20 cellular contexts compared by ENCODE assay signal in genomic region chr11:125957623-125958330, GRCh38. TPM values are rescaled to one million over a fixed set of nuclear protein-coding genes. Genes with fewer than 3 reads are reported as not detected.
DNase-seq lines count a peak whose midpoint lies in the region; ATAC-seq and TF ChIP-seq lines count a peak whose summit lies in the region.
"Had no signal": no experiment of that assay in that cellular context is flagged by ENCODE, and none has a peak within 500 bp of the region (broad histone marks: within the 10 kb centered on the region; RNA-seq: fewer than 3 reads in every experiment).

No MANE protein-coding gene starts in this region.

- no peak overlapping the region for H3K27ac Mint-ChIP-seq in activated T-cell treated with anti-CD3 and anti-CD28 coated beads, Interleukin-2, amount 50 U/mL, for 72 hours
- peak overlapping the region; percentile 2 for H3K27ac Mint-ChIP-seq in central memory CD8-positive, alpha-beta T cell (ENCODE audit: low read depth)
- H3K27ac Mint-ChIP-seq in HFFc6, result no peak overlapping the region
- no peak overlapping the region for H3K27ac Mint-ChIP-seq in CD8-positive, alpha-beta T cell

- TF ChIP-seq CTCF in Panc1 (IDR thresholded peaks at IDR 0.05) (no peak), HFFc6 (IDR thresholded peaks at IDR 0.05) (no peak)
- TF ChIP-seq CTCF in CD8-positive, alpha-beta T cell (IDR thresholded peaks at IDR 0.05), result no peak

- BruUV-seq in Panc1 (replicated peaks; lab: Mats Ljungman, UMichigan), result no TSS peak

- no peaks in the 10 kb centered on the region for H3K27me3 Mint-ChIP-seq in activated T-cell treated with anti-CD3 and anti-CD28 coated beads, Interleukin-2, amount 50 U/mL, for 72 hours (ENCODE audit: low read depth)
- peaks cover 15% of the 10 kb centered on the region for H3K27me3 Mint-ChIP-seq in central memory CD8-positive, alpha-beta T cell
- H3K27me3 Mint-ChIP-seq in HFFc6 (ENCODE audit: insufficient read depth), result peaks cover 22% of the 10 kb centered on the region
- H3K27me3 Mint-ChIP-seq in CD8-positive, alpha-beta T cell (ENCODE audit: low read depth), result no peaks in the 10 kb centered on the region

- CTCF ChIA-PET in Panc1 (lab: Charles Lee), result no interaction called here
- CTCF ChIA-PET in CD8-positive, alpha-beta T cell (lab: Charles Lee), result interaction anchor here (1.0 kb wide), 1 partner anchor 15 kb away, joined by 3 read pairs; no protein-coding TSS in a partner anchor

- POLR2A ChIA-PET in Panc1 (lab: Charles Lee), result no interaction called here
- POLR2A ChIA-PET in CD8-positive, alpha-beta T cell (lab: Charles Lee), result no interaction called here

- peaks cover 19% of the 10 kb centered on the region for H3K4me1 Mint-ChIP-seq in activated T-cell treated with anti-CD3 and anti-CD28 coated beads, Interleukin-2, amount 50 U/mL, for 72 hours (ENCODE audit: low read depth)
- peaks cover 6% of the 10 kb centered on the region for H3K4me1 Mint-ChIP-seq in central memory CD8-positive, alpha-beta T cell
- no peaks in the 10 kb centered on the region for H3K4me1 Mint-ChIP-seq in HFFc6 (ENCODE audit: low read depth)
- H3K4me1 Mint-ChIP-seq in CD8-positive, alpha-beta T cell (ENCODE audit: low read depth), result peaks cover 4% of the 10 kb centered on the region

- H3K36me3 ChIP-seq in Panc1 (ENCODE audit: control insufficient read depth, insufficient read depth, low read length), result no peaks in the 10 kb centered on the region
- H3K36me3 ChIP-seq in CD8-positive, alpha-beta T cell (ENCODE audit: insufficient read depth, low read length), result no peaks in the 10 kb centered on the region
- H3K36me3 ChIP-seq: HAP-1 had no signal

- H3K4me3 ChIP-seq in Panc1 (ENCODE audit: low read depth in 2 of 2, low read length in 2 of 2), result peak overlapping the region; percentile 1 to 29; a peak in 3 of 4 replicates
- H3K4me3 ChIP-seq in CD8-positive, alpha-beta T cell (ENCODE audit: low read depth, low read length), result no peak overlapping the region
- H3K4me3 ChIP-seq: HAP-1 had no signal

- in situ Hi-C loops in Panc1 (cut with HindIII; ENCODE audit: low pct_unique_long_range_greater_than_20kb, low sequenced_read_pairs), result no loop called here

- intact Hi-C loops in Panc1 (cut with micrococcal nuclease; ENCODE audit: unreplicated experiment), result no loop called here
- intact Hi-C loops in posterior vena cava (cut with DNase I), result no loop called here
- intact Hi-C loops in CD8-positive, alpha-beta T cell (cut with DNase I, micrococcal nuclease), result no loop called here

- DNase-seq in activated T-cell treated with anti-CD3 and anti-CD28 coated beads, Interleukin-2, amount 50 U/mL, for 72 hours, result no peak
- DNase-seq in activated T-cell treated with anti-CD3 and anti-CD28 coated beads, Interleukin-2, amount 50 U/mL, for 48 hours, result no peak
- DNase-seq in Panc1 (ENCODE audit: low read depth, low spot score) (no peak), posterior vena cava (ENCODE audit: low spot score) (peak; percentile 77), HFFc6 (no peak), iPS-NIHi7 (ENCODE audit: extremely low spot score) (no peak)
- no peak for DNase-seq in central memory CD8-positive, alpha-beta T cell (ENCODE audit: low spot score in 2 of 2)
- DNase-seq in CD8-positive, alpha-beta T cell, result no peak
- DNase-seq: ACHN; CD4-positive, CD25-positive, alpha-beta regulatory T cell; DMS79 treated with DMSO at 0.1 percent for 48 hours; GDM1; IMR-90; NCI-H1436; NCI-H2081 treated with DMSO at 0.1 percent for 48 hours; NCI-H226; NCI-H526 had no signal

- H3K27me3 ChIP-seq in Panc1 (ENCODE audit: control insufficient read depth, insufficient read depth, low read length), result no peaks in the 10 kb centered on the region
- H3K27me3 ChIP-seq in CD8-positive, alpha-beta T cell (ENCODE audit: insufficient read depth, low read length), result no peaks in the 10 kb centered on the region

- H3K9me3 ChIP-seq in Panc1 (ENCODE audit: control insufficient read depth, insufficient read depth, low read depth, low read length), result peaks cover 7% of the 10 kb centered on the region
- no peaks in the 10 kb centered on the region for H3K9me3 ChIP-seq in CD8-positive, alpha-beta T cell (ENCODE audit: low read length)
- H3K9me3 ChIP-seq: HAP-1 had no signal

- ATAC-seq in activated T-cell treated with anti-CD3 and anti-CD28 coated beads, Interleukin-2, amount 50 U/mL, for 72 hours (replicated peaks in 1 of 2), result no peak
- ATAC-seq in Panc1, result no peak
- ATAC-seq in central memory CD8-positive, alpha-beta T cell (replicated peaks; ENCODE audit: extremely low read depth, poor library complexity, severe bottlenecking), result no peak
- ATAC-seq in CD8-positive, alpha-beta T cell, result no peak
- ATAC-seq: Right ventricle myocardium inferior had no signal

- no peak overlapping the region for H3K27ac ChIP-seq in Panc1 (ENCODE audit: low read length)
- H3K27ac ChIP-seq in CD8-positive, alpha-beta T cell (ENCODE audit: low read depth, low read length), result no peak overlapping the region

- peaks cover 0 to 4% of the 10 kb centered on the region in 2 donors for H3K9me3 Mint-ChIP-seq in activated T-cell treated with anti-CD3 and anti-CD28 coated beads, Interleukin-2, amount 50 U/mL, for 72 hours
- H3K9me3 Mint-ChIP-seq in central memory CD8-positive, alpha-beta T cell, result peaks cover 6% of the 10 kb centered on the region
- no peaks in the 10 kb centered on the region; the same call in 1 of the 2 replicates for H3K9me3 Mint-ChIP-seq in HFFc6
- peaks cover 7% of the 10 kb centered on the region for H3K9me3 Mint-ChIP-seq in CD8-positive, alpha-beta T cell

- H3K4me3 Mint-ChIP-seq in activated T-cell treated with anti-CD3 and anti-CD28 coated beads, Interleukin-2, amount 50 U/mL, for 72 hours, result peak overlapping the region; percentile 14 to 44
- peak overlapping the region; percentile 52 for H3K4me3 Mint-ChIP-seq in central memory CD8-positive, alpha-beta T cell
- H3K4me3 Mint-ChIP-seq in HFFc6, result no peak overlapping the region
- no peak overlapping the region for H3K4me3 Mint-ChIP-seq in CD8-positive, alpha-beta T cell
- H3K4me3 Mint-ChIP-seq: CD4-positive, CD25-positive, alpha-beta regulatory T cell had no signal

- peaks cover 1 to 5% of the 10 kb centered on the region in 2 donors for H3K36me3 Mint-ChIP-seq in activated T-cell treated with anti-CD3 and anti-CD28 coated beads, Interleukin-2, amount 50 U/mL, for 72 hours (ENCODE audit: insufficient read depth in 2 of 2)
- no peaks in the 10 kb centered on the region for H3K36me3 Mint-ChIP-seq in central memory CD8-positive, alpha-beta T cell (ENCODE audit: insufficient read depth)
- no peaks in the 10 kb centered on the region for H3K36me3 Mint-ChIP-seq in HFFc6 (ENCODE audit: low read depth)
- peaks cover 2% of the 10 kb centered on the region for H3K36me3 Mint-ChIP-seq in CD8-positive, alpha-beta T cell
- H3K36me3 Mint-ChIP-seq: CD4-positive, CD25-positive, alpha-beta regulatory T cell had no signal

- no peaks in the 10 kb centered on the region for H3K4me1 ChIP-seq in Panc1 (ENCODE audit: control insufficient read depth, insufficient read depth, low read length)
- H3K4me1 ChIP-seq in CD8-positive, alpha-beta T cell (ENCODE audit: insufficient read depth, low read length), result no peaks in the 10 kb centered on the region
- H3K4me1 ChIP-seq: HAP-1 had no signal

RNA-seq across cellular contexts. Expression of gene VSIG10L2, which starts 11.9 kb away (rescaled TPM):
- not detected for total RNA-seq in activated T-cell treated with anti-CD3 and anti-CD28 coated beads, Interleukin-2, amount 50 U/mL, for 72 hours
- not detected for total RNA-seq in Panc1 (2021; ENCODE audit: unreplicated experiment)
- not detected for polyA plus RNA-seq in Panc1 (2012; ENCODE audit: insufficient read length)
- total RNA-seq in posterior vena cava, result under 1 TPM in 1 of 2 donors, not detected in 1; 0.14 TPM
- total RNA-seq in HFFc6 (2021; fragmentation: NEBNext Ultra II Directional; extraction: Animal tissue kit (Norgen Biotek cat#: 25700)), result not detected
- not detected for total RNA-seq in CD8-positive, alpha-beta T cell
- total RNA-seq: CD4-positive, CD25-positive, alpha-beta regulatory T cell had no signal
- polyA plus RNA-seq: CD4-positive, CD25-positive, alpha-beta regulatory T cell; IMR-90 had no signal

RNA-seq across cellular contexts. Expression of gene DDX25, which starts 53.5 kb away (rescaled TPM):
- total RNA-seq in activated T-cell treated with anti-CD3 and anti-CD28 coated beads, Interleukin-2, amount 50 U/mL, for 72 hours, result under 1 TPM; 0.32 to 0.38 TPM
- total RNA-seq in Panc1 (2021; ENCODE audit: unreplicated experiment), result 0.15 TPM
- 0.12 TPM for polyA plus RNA-seq in Panc1 (2012; ENCODE audit: insufficient read length)
- total RNA-seq in posterior vena cava, result not detected
- not detected for total RNA-seq in HFFc6 (2021; fragmentation: NEBNext Ultra II Directional; extraction: Animal tissue kit (Norgen Biotek cat#: 25700))
- under 1 TPM in 1 of 2 experiments, not detected in 1; 0.31 TPM for total RNA-seq in CD8-positive, alpha-beta T cell
- total RNA-seq: CD4-positive, CD25-positive, alpha-beta regulatory T cell; HT-29; Right ventricle myocardium inferior had no signal
- polyA plus RNA-seq: CD4-positive, CD25-positive, alpha-beta regulatory T cell; IMR-90 had no signal

RNA-seq across cellular contexts. Expression of gene PUS3, which starts 54.8 kb away (rescaled TPM):
- total RNA-seq in activated T-cell treated with anti-CD3 and anti-CD28 coated beads, Interleukin-2, amount 50 U/mL, for 72 hours, result 10 to 100 TPM; 14.0 to 17.5 TPM
- 15.1 TPM for total RNA-seq in Panc1 (2021; ENCODE audit: unreplicated experiment)
- 12.6 TPM for polyA plus RNA-seq in Panc1 (2012; ENCODE audit: insufficient read length)
- 1 to 10 TPM; 7.1 to 9.1 TPM for total RNA-seq in posterior vena cava
- total RNA-seq in HFFc6 (2021; fragmentation: NEBNext Ultra II Directional; extraction: Animal tissue kit (Norgen Biotek cat#: 25700)), result 10 to 100 TPM in 3 of 6 experiments, 1 to 10 TPM in 3; 7.5 to 13.6 (median 10.3) TPM
- total RNA-seq in CD8-positive, alpha-beta T cell, result 1 to 10 TPM; 4.5 to 5.2 TPM

Comparison
In these comparisons a context has a peak if more than half of its experiments do, and no peak if none do; other contexts are left out.
1. H3K4me3 Mint-ChIP-seq: peak in activated T-cell treated with anti-CD3 and anti-CD28 coated beads, Interleukin-2, amount 50 U/mL, for 72 hours (2 of 2) and central memory CD8-positive, alpha-beta T cell (single experiment); none in HFFc6 (single experiment) and CD8-positive, alpha-beta T cell (single experiment).